15 cellular contexts compared by ENCODE assay signal in the genomic region with DNA sequence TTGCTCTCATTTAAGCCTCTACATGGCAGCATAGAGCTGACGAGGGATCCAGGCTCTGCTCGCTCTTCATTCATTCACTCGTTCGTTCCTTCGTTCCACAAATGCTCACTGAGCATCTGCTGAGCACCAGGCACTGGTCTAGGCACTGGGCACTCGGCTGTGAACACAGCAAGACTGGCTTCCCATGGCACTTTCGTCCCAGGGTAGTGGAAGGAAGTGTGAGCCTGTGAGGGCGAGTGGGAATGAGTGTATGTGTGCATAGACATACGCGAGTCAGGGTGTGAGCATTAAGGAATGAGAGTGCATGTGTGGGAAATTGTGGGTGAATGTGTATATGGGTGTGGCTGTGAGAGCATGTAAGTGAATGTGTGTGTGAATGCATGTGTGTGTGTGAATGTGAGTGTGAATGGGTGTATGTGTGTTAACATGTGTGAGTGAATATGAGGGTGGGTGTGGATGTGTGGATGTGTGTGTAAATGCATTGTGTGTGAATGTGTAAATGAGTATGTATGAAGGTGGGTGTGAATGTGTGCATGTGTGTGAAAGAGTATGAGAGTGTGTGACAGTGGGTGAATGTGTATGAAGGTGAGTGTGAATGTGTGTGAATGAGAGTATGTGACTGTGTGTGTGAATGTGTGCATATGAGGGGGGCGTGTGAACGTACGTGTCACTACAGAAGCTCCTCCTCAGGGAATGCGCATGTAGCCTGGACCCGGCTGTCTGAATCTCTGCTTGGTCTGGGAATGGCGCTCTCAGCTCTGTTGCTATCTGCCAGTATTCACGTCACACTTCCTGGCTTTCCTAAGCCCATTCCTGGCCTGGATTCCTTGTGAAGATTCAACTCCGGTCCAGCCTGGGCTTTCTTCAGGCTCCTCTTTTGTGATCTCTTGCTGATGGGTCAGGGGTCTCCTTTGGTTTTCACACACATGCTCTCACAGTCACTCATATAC. TPM values are rescaled to one million over a fixed set of nuclear protein-coding genes. Genes with fewer than 3 reads are reported as not detected.
DNase-seq lines count a peak whose midpoint lies in the region; ATAC-seq and TF ChIP-seq lines count a peak whose summit lies in the region.
"Had no signal": no experiment of that assay in that cellular context is flagged by ENCODE, and none has a peak within 500 bp of the region (broad histone marks: within the 10 kb centered on the region; RNA-seq: fewer than 3 reads in every experiment).

No MANE protein-coding gene starts in this region.

- no peaks in the 10 kb centered on the region for H3K9me3 ChIP-seq in left lung

- H3K4me3 ChIP-seq in AG10803 (ENCODE audit: low read length) = no peak overlapping the region
- no peak overlapping the region for H3K4me3 ChIP-seq in choroid plexus epithelial cell (ENCODE audit: low read depth, low read length)
- no peak overlapping the region for H3K4me3 ChIP-seq in left lung
- H3K4me3 ChIP-seq: PC-9 had no signal

- ATAC-seq in left lung = peak; percentile 35
- ATAC-seq in sciatic nerve = no peak

- intact Hi-C loops in left lung (cut with DNase I) = no loop called here
- intact Hi-C loops in sciatic nerve (cut with DNase I) = no loop called here

- TF ChIP-seq CTCF in AG10803 (conservative IDR thresholded peaks at IDR 0.05; ENCODE audit: low read length) (no peak), choroid plexus epithelial cell (conservative IDR thresholded peaks at IDR 0.05; ENCODE audit: low read depth, low read length) (no peak), left lung (IDR thresholded peaks at IDR 0.05) (no peak), GM20000 (IDR thresholded peaks at IDR 0.05; ENCODE audit: extremely low read depth, missing control alignments) (no peak)

- no peak overlapping the region for H3K27ac ChIP-seq in left lung
- H3K27ac ChIP-seq: C4-2B, PC-9 had no signal

- no peaks in the 10 kb centered on the region for H3K4me1 ChIP-seq in left lung

- no peaks in the 10 kb centered on the region for H3K36me3 ChIP-seq in left lung

- DNase-seq in AG10803 (ENCODE audit: low read depth) (peak; percentile 42), HCEC 1CT (peak; percentile 39), choroid plexus epithelial cell (ENCODE audit: low read depth) (peak; percentile 36), left lung (peak in 1 of 2 donors; percentile 13), sciatic nerve (ENCODE audit: low spot score) (no peak), GM20000 (ENCODE audit: low spot score) (no peak), MV-4-11 (lab: John Stamatoyannopoulos, UW) (no peak)
- DNase-seq in stimulated activated CD4-positive, alpha-beta T cell treated with anti-CD3 and anti-CD28 coated beads, Interleukin-2, amount 100 ng/mL, for 48 hours = no peak
- DNase-seq: activated CD4-positive, alpha-beta T cell treated with anti-CD3 and anti-CD28 coated beads for 1 hour; amygdala; effector CD4-positive, alpha-beta T cell; NCI-H1048; NCI-H446 treated with DMSO at 0.1 percent for 48 hours; PC-9 had no signal

- H3K27me3 ChIP-seq in left lung = peaks cover 0 to 24% of the 10 kb centered on the region in 2 donors

RNA-seq across cellular contexts. Expression of gene SNORC, which starts 28.8 kb away (rescaled TPM):
- total RNA-seq in left lung (1 to 10 TPM; 2.2 to 3.6 TPM), sciatic nerve (12.0 TPM)

Comparison
In these comparisons a context has a peak if more than half of its experiments do, and no peak if none do; other contexts are left out.
1. DNase-seq: peak in AG10803 (single experiment), HCEC 1CT (single experiment) and choroid plexus epithelial cell (single experiment); none in sciatic nerve (single experiment), stimulated activated CD4-positive, alpha-beta T cell treated with anti-CD3 and anti-CD28 coated beads, Interleukin-2, amount 100 ng/mL, for 48 hours (0 of 2), GM20000 (single experiment) and MV-4-11 (single experiment).